In the genomic region with DNA sequence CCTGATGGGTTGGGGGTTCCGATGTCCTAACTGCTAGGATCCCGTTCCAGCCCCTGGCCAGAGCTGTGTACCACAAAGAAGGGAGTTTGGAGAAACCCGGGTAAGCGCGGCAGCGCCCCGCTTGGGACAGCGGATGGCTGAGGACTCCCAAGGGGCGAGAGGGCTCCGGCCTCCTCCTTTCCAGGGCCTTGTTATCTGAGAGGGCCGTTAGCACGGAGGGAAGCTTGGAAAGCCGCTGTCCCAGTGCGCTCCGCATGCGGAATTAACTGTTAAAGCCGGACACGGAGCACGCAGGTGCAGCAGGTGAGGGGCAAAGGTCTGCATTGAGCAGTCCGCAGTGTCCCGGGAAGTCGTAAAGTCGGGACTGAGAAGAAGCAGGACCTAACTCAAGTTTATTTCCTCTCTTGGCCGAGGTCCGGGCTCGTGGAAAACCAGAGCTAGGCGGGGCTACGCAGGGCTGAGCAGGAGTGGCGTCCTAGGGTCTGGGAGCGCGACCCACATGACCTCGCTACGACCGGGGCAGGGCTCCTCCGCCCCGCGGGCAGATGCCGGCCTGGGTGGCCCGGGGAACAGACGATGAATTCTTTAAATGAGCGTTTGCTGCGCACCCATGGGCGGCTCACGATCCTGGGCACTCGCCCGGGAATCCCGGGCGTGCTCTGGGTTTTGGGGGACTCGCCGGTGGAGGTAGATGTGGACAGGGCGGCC, we compare ENCODE assay signal across 8 cellular contexts. TPM values are rescaled to one million over a fixed set of nuclear protein-coding genes. Genes with fewer than 3 reads are reported as not detected.
A peak's percentile ranks its signal among the peaks of the same experiment; 100 is the strongest.
DNase-seq lines count a peak whose midpoint lies in the region; ATAC-seq and TF ChIP-seq lines count a peak whose summit lies in the region.

No MANE protein-coding gene starts in this region.

- peak overlapping the region; percentile 38 to 88 (median 75) for H3K4me3 Mint-ChIP-seq in naive B cell

- peaks cover 27 to 44% (median 44%) of the 10 kb centered on the region in 3 donors for H3K4me1 Mint-ChIP-seq in naive B cell

- H3K27me3 Mint-ChIP-seq in naive B cell, result peaks cover 71 to 81% (median 74%) of the 10 kb centered on the region in 3 donors

- H3K27ac ChIP-seq in colonic mucosa, result no peak overlapping the region

- no peak for TF ChIP-seq CTCF in colonic mucosa (IDR thresholded peaks at IDR 0.05)

- H3K36me3 Mint-ChIP-seq in naive B cell, result no peaks in the 10 kb centered on the region

- peaks cover 95% of the 10 kb centered on the region for H3K27me3 ChIP-seq in colonic mucosa

- peak overlapping the region in 2 of 6 donors; percentile 65 to 91 for H3K27ac Mint-ChIP-seq in naive B cell

- no peaks in the 10 kb centered on the region for H3K9me3 ChIP-seq in colonic mucosa

- peaks cover 0 to 9% (median 4%) of the 10 kb centered on the region in 7 donors for H3K9me3 Mint-ChIP-seq in naive B cell

- H3K4me1 ChIP-seq in colonic mucosa, result peaks cover 27% of the 10 kb centered on the region

- H3K4me3 ChIP-seq in colonic mucosa, result peak overlapping the region; percentile 27

- ATAC-seq in naive B cell (ENCODE audit: low read depth in 2 of 2) (no peak), HG02571 (IDR thresholded peaks at IDR 0.05; ENCODE audit: unreplicated experiment) (no peak), HG02981 (IDR thresholded peaks at IDR 0.05; ENCODE audit: unreplicated experiment) (no peak)

- intact Hi-C loops in colonic mucosa (cut with DNase I), result no loop called here

- peak; percentile 24 for DNase-seq in stimulated activated CD4-positive, alpha-beta T cell treated with anti-CD3 and anti-CD28 coated beads, Interleukin-15, amount 100 ng/mL, for 24 hours
- DNase-seq in stimulated activated CD4-positive, alpha-beta T cell treated with anti-CD3 and anti-CD28 coated beads, Interleukin-4, amount 100 ng/mL, for 1 hour, result no peak
- peak; percentile 68 for DNase-seq in colonic mucosa
- DNase-seq in naive B cell, result no peak
- DNase-seq in UCSD-AML1 (lab: John Stamatoyannopoulos, UW; ENCODE audit: unreplicated experiment), result no peak
- DNase-seq in SK-N-DZ (ENCODE audit: low spot score), result no peak

- no peak overlapping the region for H3K9ac ChIP-seq in colonic mucosa (ENCODE audit: low read depth in 2 of 2, low read length in 2 of 2)

- no peaks in the 10 kb centered on the region for H3K36me3 ChIP-seq in colonic mucosa

RNA-seq across cellular contexts. Expression of a gene that starts 4.5 kb away (rescaled TPM):
- under 1 TPM; 0.74 to 0.77 TPM for total RNA-seq in colonic mucosa
- polyA plus RNA-seq in naive B cell (ENCODE audit: low read depth in 6 of 6), result under 1 TPM in 5 of 6 donors, not detected in 1; 0.12 to 0.42 (median 0.23) TPM
- polyA plus RNA-seq in SK-N-DZ (2014; cell fraction: cytosol; rRNA removed), result 0.50 and 0.63 TPM in 2 replicates
- polyA plus RNA-seq in SK-N-DZ (2014; cell fraction: nucleus; rRNA removed), result 1.0 and 3.1 TPM in 2 replicates

Comparison
In these comparisons a context has a peak if more than half of its experiments do, and no peak if none do; other contexts are left out.
1. DNase-seq: peak in stimulated activated CD4-positive, alpha-beta T cell treated with anti-CD3 and anti-CD28 coated beads, Interleukin-15, amount 100 ng/mL, for 24 hours (single experiment) and colonic mucosa (single experiment); none in stimulated activated CD4-positive, alpha-beta T cell treated with anti-CD3 and anti-CD28 coated beads, Interleukin-4, amount 100 ng/mL, for 1 hour (single experiment), naive B cell (single experiment), UCSD-AML1 (single experiment) and SK-N-DZ (single experiment).